Comparison of ENCODE assay signal across 7 cellular contexts in the genomic region with DNA sequence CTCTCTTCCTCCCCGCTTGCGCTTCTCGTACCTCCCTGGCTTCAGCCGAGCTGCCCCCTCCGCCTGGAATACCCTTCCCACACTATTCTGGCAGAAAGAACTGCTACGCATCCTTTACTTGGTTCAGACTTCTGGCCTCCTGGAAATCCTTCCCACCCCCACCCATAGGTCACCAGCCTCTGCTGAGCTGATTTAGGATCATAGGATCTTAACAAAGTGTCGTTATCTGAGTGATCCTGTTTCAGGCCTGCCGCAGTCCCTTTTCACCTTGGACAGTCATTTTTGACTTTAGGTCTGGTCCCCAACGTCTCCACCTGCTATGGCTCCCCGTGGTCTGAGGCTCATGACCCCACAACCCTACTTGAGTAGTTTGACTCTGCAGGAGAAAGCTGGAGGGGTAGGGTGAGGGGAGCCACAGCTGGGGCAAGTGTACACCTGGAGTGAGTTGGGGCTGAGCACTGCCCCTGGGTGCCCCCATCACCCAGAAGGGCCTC. TPM values are rescaled to one million over a fixed set of nuclear protein-coding genes. Genes with fewer than 3 reads are reported as not detected.
DNase-seq lines count a peak whose midpoint lies in the region; ATAC-seq lines count a peak whose summit lies in the region.

No MANE protein-coding gene starts in this region.

- DNase-seq in activated T-helper 1 cell treated with anti-CD3 and anti-CD28 coated beads, Interleukin-12 subunit alpha, Interleukin-12 subunit beta, Interleukin-2, Interleukin-4 antibody, amounts not matched to agents 30 ng/mL and 10 ng/mL and 1 ng/mL, durations not matched to agents 14 hours and 24 hours and 36 hours (ENCODE audit: low spot score), result no peak
- DNase-seq in immature natural killer cell (no peak), globus pallidus (ENCODE audit: low spot score) (no peak), NCI-H2081 treated with DMSO at 0.1 percent for 48 hours (lab: John Stamatoyannopoulos, UW) (no peak)
- DNase-seq in stimulated activated naive B cell treated with anti-CD40 and anti-IgM and Interleukin-4, amounts not matched to agents 10 μg/mL and 1 μg/mL and 100 μg/mL, for 72 hours, result no peak

- H3K4me3 ChIP-seq in HUES48 (ENCODE audit: low read depth, low read length), result peak overlapping the region; percentile 67

- ATAC-seq in stimulated activated naive B cell treated with anti-CD40 and anti-IgM and Interleukin-4, amounts not matched to agents 10 μg/mL and 1 μg/mL and 100 μg/mL, for 72 hours (replicated peaks), result no peak
- ATAC-seq in GM19452 (IDR thresholded peaks at IDR 0.05; ENCODE audit: unreplicated experiment), result no peak

- H3K36me3 ChIP-seq in HUES48 (ENCODE audit: control insufficient read depth, insufficient read depth, low read length), result no peaks in the 10 kb centered on the region

- H3K27ac ChIP-seq in HUES48 (ENCODE audit: low read depth, low read length), result peak overlapping the region; percentile 61

- peak overlapping the region; percentile 68 for H3K27ac Mint-ChIP-seq in activated T-helper 1 cell treated with anti-CD3 and anti-CD28 coated beads, Interleukin-12 subunit alpha, Interleukin-12 subunit beta, Interleukin-2, Interleukin-4 antibody, amounts not matched to agents 30 ng/mL and 10 ng/mL and 1 ng/mL, durations not matched to agents 14 hours and 24 hours and 36 hours
- peak overlapping the region in 5 of 6 donors; percentile 16 to 86 (median 71) for H3K27ac Mint-ChIP-seq in immature natural killer cell
- no peak overlapping the region for H3K27ac Mint-ChIP-seq in stimulated activated naive B cell treated with anti-CD40 and anti-IgM and Interleukin-4, amounts not matched to agents 10 μg/mL and 1 μg/mL and 100 μg/mL, for 72 hours

- peaks cover 20% of the 10 kb centered on the region for H3K4me1 ChIP-seq in HUES48 (ENCODE audit: control insufficient read depth, insufficient read depth, low read length)

- H3K27me3 Mint-ChIP-seq in activated T-helper 1 cell treated with anti-CD3 and anti-CD28 coated beads, Interleukin-12 subunit alpha, Interleukin-12 subunit beta, Interleukin-2, Interleukin-4 antibody, amounts not matched to agents 30 ng/mL and 10 ng/mL and 1 ng/mL, durations not matched to agents 14 hours and 24 hours and 36 hours (ENCODE audit: insufficient read depth), result peaks cover 31% of the 10 kb centered on the region
- H3K27me3 Mint-ChIP-seq in immature natural killer cell (ENCODE audit: low read depth in 3 of 3), result peaks cover 2 to 13% (median 12%) of the 10 kb centered on the region in 3 donors
- peaks cover 30% of the 10 kb centered on the region in 2 donors for H3K27me3 Mint-ChIP-seq in stimulated activated naive B cell treated with anti-CD40 and anti-IgM and Interleukin-4, amounts not matched to agents 10 μg/mL and 1 μg/mL and 100 μg/mL, for 72 hours

- peaks cover 34% of the 10 kb centered on the region for H3K27me3 ChIP-seq in HUES48 (ENCODE audit: control insufficient read depth, insufficient read depth, low read length)

- H3K36me3 Mint-ChIP-seq in activated T-helper 1 cell treated with anti-CD3 and anti-CD28 coated beads, Interleukin-12 subunit alpha, Interleukin-12 subunit beta, Interleukin-2, Interleukin-4 antibody, amounts not matched to agents 30 ng/mL and 10 ng/mL and 1 ng/mL, durations not matched to agents 14 hours and 24 hours and 36 hours (ENCODE audit: low read depth), result no peaks in the 10 kb centered on the region
- H3K36me3 Mint-ChIP-seq in immature natural killer cell, result no peaks in the 10 kb centered on the region
- H3K36me3 Mint-ChIP-seq in stimulated activated naive B cell treated with anti-CD40 and anti-IgM and Interleukin-4, amounts not matched to agents 10 μg/mL and 1 μg/mL and 100 μg/mL, for 72 hours, result peaks cover under 1 to 2% of the 10 kb centered on the region in 2 donors

- peak overlapping the region; percentile 89 for H3K4me3 Mint-ChIP-seq in activated T-helper 1 cell treated with anti-CD3 and anti-CD28 coated beads, Interleukin-12 subunit alpha, Interleukin-12 subunit beta, Interleukin-2, Interleukin-4 antibody, amounts not matched to agents 30 ng/mL and 10 ng/mL and 1 ng/mL, durations not matched to agents 14 hours and 24 hours and 36 hours
- H3K4me3 Mint-ChIP-seq in immature natural killer cell, result peak overlapping the region; percentile 89 to 96 (median 91)
- H3K4me3 Mint-ChIP-seq in stimulated activated naive B cell treated with anti-CD40 and anti-IgM and Interleukin-4, amounts not matched to agents 10 μg/mL and 1 μg/mL and 100 μg/mL, for 72 hours, result peak overlapping the region; percentile 88 to 97

- H3K4me1 Mint-ChIP-seq in activated T-helper 1 cell treated with anti-CD3 and anti-CD28 coated beads, Interleukin-12 subunit alpha, Interleukin-12 subunit beta, Interleukin-2, Interleukin-4 antibody, amounts not matched to agents 30 ng/mL and 10 ng/mL and 1 ng/mL, durations not matched to agents 14 hours and 24 hours and 36 hours (ENCODE audit: low read depth), result peaks cover 8% of the 10 kb centered on the region
- peaks cover 8 to 13% of the 10 kb centered on the region in 2 donors for H3K4me1 Mint-ChIP-seq in immature natural killer cell
- H3K4me1 Mint-ChIP-seq in stimulated activated naive B cell treated with anti-CD40 and anti-IgM and Interleukin-4, amounts not matched to agents 10 μg/mL and 1 μg/mL and 100 μg/mL, for 72 hours, result peaks cover 8 to 9% of the 10 kb centered on the region in 2 donors

- H3K9me3 ChIP-seq in HUES48 (ENCODE audit: control insufficient read depth, insufficient read depth, low read length), result no peaks in the 10 kb centered on the region

- peak overlapping the region; percentile 63 for H3K9ac ChIP-seq in HUES48 (ENCODE audit: low read depth, low read length)

- intact Hi-C loops in activated T-helper 1 cell treated with anti-CD3 and anti-CD28 coated beads, Interleukin-12 subunit alpha, Interleukin-12 subunit beta, Interleukin-2, Interleukin-4 antibody, amounts not matched to agents 30 ng/mL and 10 ng/mL and 1 ng/mL, durations not matched to agents 14 hours and 24 hours and 36 hours (cut with micrococcal nuclease), result loop anchor here (1.0 to 2.0 kb wide), 8 partner anchors 9 to 314 kb away; partner anchors contain the start of genes BRD8, CDC23, EGR1 and ETF1

- no peaks in the 10 kb centered on the region for H3K9me3 Mint-ChIP-seq in activated T-helper 1 cell treated with anti-CD3 and anti-CD28 coated beads, Interleukin-12 subunit alpha, Interleukin-12 subunit beta, Interleukin-2, Interleukin-4 antibody, amounts not matched to agents 30 ng/mL and 10 ng/mL and 1 ng/mL, durations not matched to agents 14 hours and 24 hours and 36 hours
- H3K9me3 Mint-ChIP-seq in immature natural killer cell, result no peaks in the 10 kb centered on the region
- H3K9me3 Mint-ChIP-seq in stimulated activated naive B cell treated with anti-CD40 and anti-IgM and Interleukin-4, amounts not matched to agents 10 μg/mL and 1 μg/mL and 100 μg/mL, for 72 hours, result no peaks in the 10 kb centered on the region

RNA-seq across cellular contexts. Expression of gene EGR1, which starts 27.3 kb away (rescaled TPM):
- 42.8 and 43.0 TPM in 2 replicates for total RNA-seq in activated T-helper 1 cell treated with anti-CD3 and anti-CD28 coated beads, Interleukin-12 subunit alpha, Interleukin-12 subunit beta, Interleukin-2, Interleukin-4 antibody, amounts not matched to agents 30 ng/mL and 10 ng/mL and 1 ng/mL, durations not matched to agents 14 hours and 24 hours and 36 hours
- under 1 TPM in 2 of 3 donors, not detected in 1; 0.52 to 0.99 TPM for polyA plus RNA-seq in immature natural killer cell

RNA-seq across cellular contexts. Expression of gene ETF1, which starts 50.4 kb away (rescaled TPM):
- total RNA-seq in activated T-helper 1 cell treated with anti-CD3 and anti-CD28 coated beads, Interleukin-12 subunit alpha, Interleukin-12 subunit beta, Interleukin-2, Interleukin-4 antibody, amounts not matched to agents 30 ng/mL and 10 ng/mL and 1 ng/mL, durations not matched to agents 14 hours and 24 hours and 36 hours, result 201 and 219 TPM in 2 replicates
- polyA plus RNA-seq in immature natural killer cell, result 10 to 100 TPM; 30.0 to 38.2 (median 33.5) TPM

RNA-seq across cellular contexts. Expression of gene REEP2, which starts 53.7 kb away (rescaled TPM):
- 5.1 and 5.4 TPM in 2 replicates for total RNA-seq in activated T-helper 1 cell treated with anti-CD3 and anti-CD28 coated beads, Interleukin-12 subunit alpha, Interleukin-12 subunit beta, Interleukin-2, Interleukin-4 antibody, amounts not matched to agents 30 ng/mL and 10 ng/mL and 1 ng/mL, durations not matched to agents 14 hours and 24 hours and 36 hours
- polyA plus RNA-seq in immature natural killer cell, result under 1 TPM in 2 of 3 donors, not detected in 1; 0.11 to 0.48 TPM
